ENCODE assay signal across 9 cellular contexts in the genomic region with DNA sequence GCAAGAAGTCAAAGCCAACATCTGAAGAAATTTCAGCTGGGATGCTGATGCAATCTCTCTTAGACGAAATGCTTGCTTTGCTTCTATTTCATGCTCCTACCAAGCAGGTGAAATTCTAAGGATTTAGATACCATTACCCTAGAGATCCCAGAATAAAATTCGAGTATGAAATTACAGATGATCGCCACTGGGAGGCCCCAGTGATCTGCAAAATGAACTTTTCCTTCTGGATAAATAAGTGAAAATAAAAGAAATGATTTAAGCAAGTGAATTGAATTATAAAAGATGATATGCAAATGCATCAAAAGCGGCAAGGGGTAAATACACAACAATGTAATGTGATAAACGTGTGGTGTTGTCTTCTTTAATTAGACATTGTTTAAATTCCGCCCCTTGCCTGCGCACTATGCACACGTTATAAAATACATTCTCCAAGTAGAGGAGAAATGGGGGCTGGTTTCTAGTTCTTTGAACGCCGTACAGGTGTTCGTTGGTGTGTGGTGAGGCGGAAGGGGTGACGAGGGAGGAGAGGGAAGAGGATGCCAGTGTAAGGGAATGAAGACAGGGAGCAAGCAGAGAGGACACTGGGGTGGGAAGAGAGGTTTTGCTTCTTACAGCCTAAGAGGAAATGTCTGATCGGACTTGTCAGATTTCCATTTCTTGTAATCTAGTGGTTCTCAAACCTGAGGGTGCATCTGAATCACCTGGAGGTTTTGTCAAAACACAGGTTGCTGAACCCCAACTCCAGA. TPM values are rescaled to one million over a fixed set of nuclear protein-coding genes. Genes with fewer than 3 reads are reported as not detected.
DNase-seq lines count a peak whose midpoint lies in the region; ATAC-seq, FAIRE-seq and TF ChIP-seq lines count a peak whose summit lies in the region.
"Had no signal": no experiment of that assay in that cellular context is flagged by ENCODE, and none has a peak within 500 bp of the region (broad histone marks: within the 10 kb centered on the region; RNA-seq: fewer than 3 reads in every experiment).

No MANE protein-coding gene starts in this region.

- H3K9me3 ChIP-seq in iPS DF 6.9 (ENCODE audit: control insufficient read depth, insufficient read depth, low read length), result no peaks in the 10 kb centered on the region
- H3K9me3 ChIP-seq in tibial nerve, result no peaks in the 10 kb centered on the region
- H3K9me3 ChIP-seq: colonic mucosa had no signal

- no peak for TF ChIP-seq POLR2A in tibial nerve (IDR thresholded peaks at IDR 0.05)

- H3K4me3 ChIP-seq in iPS DF 6.9 (ENCODE audit: low read length), result no peak overlapping the region
- no peak overlapping the region for H3K4me3 ChIP-seq in tibial nerve
- H3K4me3 ChIP-seq: colonic mucosa had no signal

- no peaks in the 10 kb centered on the region for H3K27me3 ChIP-seq in iPS DF 6.9 (ENCODE audit: control insufficient read depth, insufficient read depth, low read length)
- no peaks in the 10 kb centered on the region for H3K27me3 ChIP-seq in tibial nerve
- H3K27me3 ChIP-seq: colonic mucosa had no signal

- WGBS in iPS DF 6.9 (ENCODE audit: insufficient coverage, insufficient read length), result 100% methylated on average over 5 of the region's 14 CpGs
- WGBS in tibial nerve, 2 donors, result 57 to 58% methylated on average over 14 of the region's 14 CpGs

- DNase-seq in AG08395 (ENCODE audit: low spot score) (peak; percentile 8), GM19239 (ENCODE audit: insufficient read length, low spot score) (no peak), iPS DF 6.9 (ENCODE audit: low read depth, low spot score) (peak; percentile 2), HUDEP-2 (lab: John Stamatoyannopoulos, UW; ENCODE audit: unreplicated experiment in 76 of 76) (no peak), tibial nerve (ENCODE audit: low spot score in 2 of 2) (no peak)
- no peak for DNase-seq in stimulated activated CD4-positive, alpha-beta T cell treated with anti-CD3 and anti-CD28 coated beads, Interleukin-4, amount 100 ng/mL, for 1 hour
- DNase-seq: colonic mucosa had no signal

- peak in 1 of 5 experiments; percentile 31 for TF ChIP-seq CTCF in tibial nerve (IDR thresholded peaks at IDR 0.05)

- peak; percentile 14 for FAIRE-seq in GM19239 (lab: Jason Lieb, UNC)

- H3K4me1 ChIP-seq in iPS DF 6.9 (ENCODE audit: control insufficient read depth, insufficient read depth, low read length), result no peaks in the 10 kb centered on the region; the same call in 1 of the 2 replicates
- H3K4me1 ChIP-seq in tibial nerve, result no peaks in the 10 kb centered on the region

- H3K36me3 ChIP-seq in iPS DF 6.9 (ENCODE audit: control insufficient read depth, insufficient read depth, low read length) (no peaks in the 10 kb centered on the region), tibial nerve (no peaks in the 10 kb centered on the region)
- H3K36me3 ChIP-seq: colonic mucosa had no signal

- H3K27ac ChIP-seq in iPS DF 6.9 (ENCODE audit: low read length), result no peak overlapping the region
- no peak overlapping the region for H3K27ac ChIP-seq in tibial nerve
- H3K27ac ChIP-seq: colonic mucosa had no signal

- no peak for TF ChIP-seq EP300 in tibial nerve (IDR thresholded peaks at IDR 0.05)

- peak; percentile 70 for ATAC-seq in SK-N-SH treated with all-trans-retinoic acid at 6 μM for 48 hours
- no peak for ATAC-seq in GM18858 (IDR thresholded peaks at IDR 0.05; ENCODE audit: unreplicated experiment)

TF ChIP-seq in SK-N-SH treated with all-trans-retinoic acid at 6 μM for 48 hours, 23 proteins besides CTCF, POLR2A, EP300 and RAD21:
- TF ChIP-seq GLIS3 (CRISPR knock-in tag; IDR thresholded peaks at IDR 0.05) (no peak), TOX (CRISPR knock-in tag; IDR thresholded peaks at IDR 0.05; ENCODE audit: borderline replicate concordance) (no peak)
TF ChIP-seq in SK-N-SH treated with all-trans-retinoic acid at 6 μM for 48 hours: peak in this region for 0.

RNA-seq across cellular contexts. Expression of gene ERCC5, which starts 58.0 kb away (rescaled TPM):
- 100 to 1,000 TPM in 2 of 4 donors, 10 to 100 TPM in 2; 47.1 to 113 (median 85.1) TPM for total RNA-seq in tibial nerve

Comparison
In these comparisons a context has a peak if more than half of its experiments do, and no peak if none do; other contexts are left out.
1. DNase-seq: peak in AG08395 (single experiment) and iPS DF 6.9 (single experiment); none in GM19239 (single experiment), stimulated activated CD4-positive, alpha-beta T cell treated with anti-CD3 and anti-CD28 coated beads, Interleukin-4, amount 100 ng/mL, for 1 hour (single experiment), HUDEP-2 (0 of 76) and tibial nerve (0 of 2).